Comparison of ENCODE assay signal across 40 cellular contexts in the genomic region with DNA sequence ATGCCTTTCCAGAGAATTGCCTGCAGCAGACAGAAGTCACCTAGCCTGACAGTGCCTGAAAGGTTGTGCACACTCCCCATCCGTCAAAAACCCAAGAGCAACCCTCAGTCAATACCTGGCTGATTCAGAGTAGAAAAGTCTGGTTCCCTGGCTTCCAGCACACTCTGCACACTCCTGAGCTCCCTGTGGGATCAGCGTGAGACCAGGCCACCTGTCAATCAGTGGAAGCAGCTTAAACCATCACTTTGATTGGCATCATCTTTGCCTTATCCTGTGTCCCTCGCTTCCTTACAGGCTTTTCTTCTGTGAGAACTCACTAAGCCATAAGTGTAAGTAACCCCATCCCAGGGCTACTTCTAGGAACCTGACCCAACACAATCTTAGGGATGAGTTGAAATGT.
"Had no signal": no experiment of that assay in that cellular context is flagged by ENCODE, and none has a peak within 500 bp of the region (broad histone marks: within the 10 kb centered on the region; RNA-seq: fewer than 3 reads in every experiment).

No MANE protein-coding gene starts in this region.

- H3K36me3 ChIP-seq: ascending aorta, cardiac muscle cell had no signal

- H3K4me3 Mint-ChIP-seq: activated CD4-positive, alpha-beta memory T cell treated with anti-CD3 and anti-CD28 coated beads, Interleukin-2, amount 10 ng/mL, durations not matched to agents 7 days and 5 days; activated CD4-positive, alpha-beta T cell treated with anti-CD3 and anti-CD28 coated beads for 36 hours; activated CD8-positive, alpha-beta memory T cell treated with anti-CD3 and anti-CD28 coated beads, Interleukin-2, amount 10 ng/mL, durations not matched to agents 7 days and 5 days; activated CD8-positive, alpha-beta T cell treated with anti-CD3 and anti-CD28 coated beads, Interleukin-2, amount 10 ng/mL, durations not matched to agents 7 days and 5 days; activated naive CD4-positive, alpha-beta T cell treated with anti-CD3 and anti-CD28 coated beads, Interleukin-2, amount 10 ng/mL, durations not matched to agents 7 days and 5 days; activated naive CD4-positive, alpha-beta T cell treated with anti-CD3 and anti-CD28 coated beads, Interleukin-2, amount 50 U/mL, for 24 hours; activated naive CD8-positive, alpha-beta T cell; activated naive CD8-positive, alpha-beta T cell treated with anti-CD3 and anti-CD28 coated beads, Interleukin-2, amount 10 ng/mL, durations not matched to agents 7 days and 5 days; activated naive CD8-positive, alpha-beta T cell treated with anti-CD3 and anti-CD28 coated beads, Interleukin-2, amount 50 U/mL, for 24 hours; activated T-cell treated with anti-CD3 and anti-CD28 coated beads, Interleukin-2, amount 50 U/mL, for 24 hours; brain; central memory CD8-positive, alpha-beta T cell; T-helper 1 cell treated with Interleukin-12 subunit alpha and Interleukin-12 subunit beta and Interleukin-4 antibody, amounts not matched to agents 30 μg/mL and 1 μg/mL, for 36 hours; T-helper 2 cell treated with Interferon-gamma antibody and Interleukin-4, amounts not matched to agents 5 μg/mL and 100 μg/mL, for 36 hours; WTC11 had no signal

- FAIRE-seq: bronchial epithelial cell, TTC549 had no signal

- DNase-seq: activated CD4-positive, alpha-beta memory T cell treated with anti-CD3 and anti-CD28 coated beads, Interleukin-2, amount 10 ng/mL, durations not matched to agents 7 days and 5 days; activated CD4-positive, alpha-beta T cell treated with anti-CD3 and anti-CD28 coated beads for 1 hour; activated CD4-positive, alpha-beta T cell treated with anti-CD3 and anti-CD28 coated beads for 36 hours; activated CD4-positive, alpha-beta T cell treated with anti-CD3 and anti-CD28 coated beads for 48 hours; activated CD4-positive, alpha-beta T cell treated with anti-CD3 and anti-CD28 coated beads, Interleukin-2, amount 50 U/mL, for 1 hour; activated CD4-positive, alpha-beta T cell treated with anti-CD3 and anti-CD28 coated beads, Interleukin-2, amount 50 U/mL, for 48 hours; activated CD4-positive, CD25-positive, alpha-beta regulatory T cell; activated CD8-positive, alpha-beta memory T cell treated with anti-CD3 and anti-CD28 coated beads for 24 hours; activated CD8-positive, alpha-beta memory T cell treated with anti-CD3 and anti-CD28 coated beads, Interleukin-2, amount 10 ng/mL, durations not matched to agents 7 days and 5 days; activated CD8-positive, alpha-beta memory T cell treated with anti-CD3 and anti-CD28 coated beads, Interleukin-2, amount 50 U/mL, for 48 hours; activated CD8-positive, alpha-beta T cell treated with anti-CD3 and anti-CD28 coated beads, Interleukin-2, amount 10 ng/mL, durations not matched to agents 7 days and 5 days; activated effector memory CD4-positive, alpha-beta T cell treated with Interleukin-2 at 50 U/mL for 16 hours; activated gamma-delta T cell; activated naive CD4-positive, alpha-beta T cell treated with anti-CD3 and anti-CD28 coated beads, Interleukin-2, amount 10 ng/mL, durations not matched to agents 7 days and 5 days; activated naive CD4-positive, alpha-beta T cell treated with Interleukin-2 at 50 U/mL for 16 hours; activated naive CD8-positive, alpha-beta T cell treated with anti-CD3 and anti-CD28 coated beads, Interleukin-2, amount 10 ng/mL, durations not matched to agents 7 days and 5 days; activated naive CD8-positive, alpha-beta T cell treated with anti-CD3 and anti-CD28 coated beads, Interleukin-2, amount 50 U/mL, for 24 hours; activated T-cell treated with anti-CD3 and anti-CD28 coated beads, Interleukin-2, amount 50 U/mL, for 24 hours; activated T-cell treated with anti-CD3 and anti-CD28 coated beads, Interleukin-2, amount 50 U/mL, for 48 hours; amygdala; anterior cingulate cortex; caudate nucleus; cerebellar nuclear complex; T-helper 1 cell; T-helper 2 cell; T-helper 9 cell had no signal

- H3K27ac ChIP-seq: ascending aorta, cardiac muscle cell, VCaP had no signal

- ATAC-seq: activated CD4-positive, alpha-beta T cell treated with anti-CD3 and anti-CD28 coated beads for 36 hours; activated CD4-positive, CD25-positive, alpha-beta regulatory T cell treated with anti-CD3 and anti-CD28 coated beads, Interleukin-2, amount 50 U/mL, for 24 hours; activated CD8-positive, alpha-beta memory T cell treated with anti-CD3 and anti-CD28 coated beads, Interleukin-2, amount 10 ng/mL, durations not matched to agents 7 days and 5 days; activated CD8-positive, alpha-beta T cell treated with anti-CD3 and anti-CD28 coated beads, Interleukin-2, amount 10 ng/mL, durations not matched to agents 7 days and 5 days; activated naive CD8-positive, alpha-beta T cell treated with anti-CD3 and anti-CD28 coated beads, Interleukin-2, amount 50 U/mL, for 24 hours; WTC11 had no signal

- H3K27me3 Mint-ChIP-seq: activated CD4-positive, alpha-beta memory T cell treated with anti-CD3 and anti-CD28 coated beads, Interleukin-2, amount 10 ng/mL, durations not matched to agents 7 days and 5 days; activated CD4-positive, alpha-beta T cell treated with anti-CD3 and anti-CD28 coated beads for 36 hours; activated CD8-positive, alpha-beta memory T cell treated with anti-CD3 and anti-CD28 coated beads, Interleukin-2, amount 10 ng/mL, durations not matched to agents 7 days and 5 days; activated naive CD4-positive, alpha-beta T cell treated with anti-CD3 and anti-CD28 coated beads, Interleukin-2, amount 50 U/mL, for 24 hours; activated naive CD8-positive, alpha-beta T cell; activated naive CD8-positive, alpha-beta T cell treated with anti-CD3 and anti-CD28 coated beads, Interleukin-2, amount 10 ng/mL, durations not matched to agents 7 days and 5 days; activated naive CD8-positive, alpha-beta T cell treated with anti-CD3 and anti-CD28 coated beads, Interleukin-2, amount 50 U/mL, for 24 hours; activated T-cell treated with anti-CD3 and anti-CD28 coated beads, Interleukin-2, amount 50 U/mL, for 24 hours had no signal

- H3K9me3 Mint-ChIP-seq: activated CD4-positive, alpha-beta memory T cell treated with anti-CD3 and anti-CD28 coated beads, Interleukin-2, amount 10 ng/mL, durations not matched to agents 7 days and 5 days; activated naive CD4-positive, alpha-beta T cell treated with anti-CD3 and anti-CD28 coated beads, Interleukin-2, amount 10 ng/mL, durations not matched to agents 7 days and 5 days; activated naive CD4-positive, alpha-beta T cell treated with anti-CD3 and anti-CD28 coated beads, Interleukin-2, amount 50 U/mL, for 24 hours; activated naive CD8-positive, alpha-beta T cell treated with anti-CD3 and anti-CD28 coated beads, Interleukin-2, amount 10 ng/mL, durations not matched to agents 7 days and 5 days; activated T-cell treated with anti-CD3 and anti-CD28 coated beads, Interleukin-2, amount 50 U/mL, for 24 hours; activated T-helper 2 cell treated with anti-CD3 and anti-CD28 coated beads, Interferon-gamma antibody, Interleukin-2, Interleukin-4, amounts not matched to agents 10 μg/mL and 5 μg/mL and 100 μg/mL, durations not matched to agents 14 hours and 24 hours and 36 hours; central memory CD8-positive, alpha-beta T cell; T-helper 1 cell treated with Interleukin-12 subunit alpha and Interleukin-12 subunit beta and Interleukin-4 antibody, amounts not matched to agents 30 μg/mL and 1 μg/mL, for 36 hours; T-helper 2 cell treated with Interferon-gamma antibody and Interleukin-4, amounts not matched to agents 5 μg/mL and 100 μg/mL, for 36 hours had no signal

- H3K9me3 ChIP-seq: ascending aorta had no signal

- H3K36me3 Mint-ChIP-seq: activated CD8-positive, alpha-beta memory T cell treated with anti-CD3 and anti-CD28 coated beads, Interleukin-2, amount 10 ng/mL, durations not matched to agents 7 days and 5 days; activated naive CD4-positive, alpha-beta T cell treated with anti-CD3 and anti-CD28 coated beads, Interleukin-2, amount 10 ng/mL, durations not matched to agents 7 days and 5 days; activated naive CD4-positive, alpha-beta T cell treated with anti-CD3 and anti-CD28 coated beads, Interleukin-2, amount 50 U/mL, for 24 hours; activated naive CD8-positive, alpha-beta T cell; activated naive CD8-positive, alpha-beta T cell treated with anti-CD3 and anti-CD28 coated beads, Interleukin-2, amount 10 ng/mL, durations not matched to agents 7 days and 5 days; brain; WTC11 had no signal

- H3K4me1 Mint-ChIP-seq: activated CD4-positive, alpha-beta memory T cell treated with anti-CD3 and anti-CD28 coated beads, Interleukin-2, amount 10 ng/mL, durations not matched to agents 7 days and 5 days; activated CD4-positive, alpha-beta T cell treated with anti-CD3 and anti-CD28 coated beads for 36 hours; activated CD8-positive, alpha-beta memory T cell treated with anti-CD3 and anti-CD28 coated beads, Interleukin-2, amount 10 ng/mL, durations not matched to agents 7 days and 5 days; activated naive CD4-positive, alpha-beta T cell treated with anti-CD3 and anti-CD28 coated beads, Interleukin-2, amount 10 ng/mL, durations not matched to agents 7 days and 5 days; activated naive CD4-positive, alpha-beta T cell treated with anti-CD3 and anti-CD28 coated beads, Interleukin-2, amount 50 U/mL, for 24 hours; activated naive CD8-positive, alpha-beta T cell treated with anti-CD3 and anti-CD28 coated beads, Interleukin-2, amount 10 ng/mL, durations not matched to agents 7 days and 5 days; activated naive CD8-positive, alpha-beta T cell treated with anti-CD3 and anti-CD28 coated beads, Interleukin-2, amount 50 U/mL, for 24 hours; central memory CD8-positive, alpha-beta T cell; WTC11 had no signal

- H3K27me3 ChIP-seq: ascending aorta, cardiac muscle cell had no signal

- H3K27ac Mint-ChIP-seq: activated CD4-positive, alpha-beta memory T cell treated with anti-CD3 and anti-CD28 coated beads, Interleukin-2, amount 10 ng/mL, durations not matched to agents 7 days and 5 days; activated CD4-positive, alpha-beta T cell treated with anti-CD3 and anti-CD28 coated beads for 36 hours; activated CD8-positive, alpha-beta memory T cell treated with anti-CD3 and anti-CD28 coated beads, Interleukin-2, amount 10 ng/mL, durations not matched to agents 7 days and 5 days; activated CD8-positive, alpha-beta T cell treated with anti-CD3 and anti-CD28 coated beads, Interleukin-2, amount 10 ng/mL, durations not matched to agents 7 days and 5 days; activated naive CD4-positive, alpha-beta T cell treated with anti-CD3 and anti-CD28 coated beads, Interleukin-2, amount 10 ng/mL, durations not matched to agents 7 days and 5 days; activated naive CD4-positive, alpha-beta T cell treated with anti-CD3 and anti-CD28 coated beads, Interleukin-2, amount 50 U/mL, for 24 hours; activated naive CD8-positive, alpha-beta T cell; activated naive CD8-positive, alpha-beta T cell treated with anti-CD3 and anti-CD28 coated beads, Interleukin-2, amount 10 ng/mL, durations not matched to agents 7 days and 5 days; activated naive CD8-positive, alpha-beta T cell treated with anti-CD3 and anti-CD28 coated beads, Interleukin-2, amount 50 U/mL, for 24 hours; activated T-cell treated with anti-CD3 and anti-CD28 coated beads, Interleukin-2, amount 50 U/mL, for 24 hours; activated T-helper 2 cell treated with anti-CD3 and anti-CD28 coated beads, Interferon-gamma antibody, Interleukin-2, Interleukin-4, amounts not matched to agents 10 μg/mL and 5 μg/mL and 100 μg/mL, durations not matched to agents 14 hours and 24 hours and 36 hours; brain; T-helper 1 cell treated with Interleukin-12 subunit alpha and Interleukin-12 subunit beta and Interleukin-4 antibody, amounts not matched to agents 30 μg/mL and 1 μg/mL, for 36 hours; T-helper 2 cell treated with Interferon-gamma antibody and Interleukin-4, amounts not matched to agents 5 μg/mL and 100 μg/mL, for 36 hours; WTC11 had no signal

- H3K4me3 ChIP-seq: ascending aorta, cardiac muscle cell had no signal
